9 cellular contexts compared by ENCODE assay signal in the genomic region with DNA sequence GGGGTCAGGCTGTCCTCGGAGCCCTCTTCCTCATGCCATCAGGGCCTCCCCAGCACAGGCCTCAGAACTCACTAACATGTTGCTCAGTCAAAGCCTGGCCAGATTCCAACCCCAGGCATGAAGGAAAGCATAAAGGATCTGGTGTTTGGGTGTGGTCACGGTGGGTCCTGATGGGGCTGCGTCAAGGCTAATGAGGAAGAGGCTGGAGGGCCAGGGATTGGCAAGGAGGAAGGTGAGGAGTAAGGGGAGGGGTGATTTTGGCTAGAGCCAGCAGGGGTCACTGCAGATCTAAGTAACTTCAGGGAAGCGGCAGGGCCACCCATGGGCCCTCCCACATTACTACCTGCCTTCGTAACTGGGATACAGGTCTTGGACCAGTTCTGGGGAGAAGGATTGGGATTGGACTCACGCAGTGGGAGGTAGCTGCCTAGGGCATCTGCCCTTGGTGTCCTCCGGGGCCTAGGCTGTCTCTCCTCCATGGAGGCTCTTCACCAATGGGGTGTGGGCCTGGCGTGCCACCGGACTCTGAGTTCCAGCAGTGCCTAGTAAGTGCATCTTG. TPM values are rescaled to one million over a fixed set of nuclear protein-coding genes. Genes with fewer than 3 reads are reported as not detected.
DNase-seq lines count a peak whose midpoint lies in the region; ATAC-seq, FAIRE-seq and TF ChIP-seq lines count a peak whose summit lies in the region.
"Had no signal": no experiment of that assay in that cellular context is flagged by ENCODE, and none has a peak within 500 bp of the region (broad histone marks: within the 10 kb centered on the region; RNA-seq: fewer than 3 reads in every experiment).

No MANE protein-coding gene starts in this region.

- no peak overlapping the region for H3K4me3 ChIP-seq in CD8-positive, alpha-beta memory T cell (ENCODE audit: low read length)
- H3K4me3 ChIP-seq in retinal pigment epithelial cell (ENCODE audit: low read length) = no peak overlapping the region

- peaks cover 26% of the 10 kb centered on the region for H3K4me1 ChIP-seq in CD8-positive, alpha-beta memory T cell (ENCODE audit: insufficient read depth, low read length)

- no peaks in the 10 kb centered on the region for H3K9me3 Mint-ChIP-seq in CD8-positive, alpha-beta memory T cell
- H3K9me3 Mint-ChIP-seq in glutamatergic neuron (ENCODE audit: unreplicated experiment) = peaks cover 9% of the 10 kb centered on the region
- H3K9me3 Mint-ChIP-seq: T-helper 1 cell treated with Interleukin-12 subunit alpha and Interleukin-12 subunit beta and Interleukin-4 antibody, amounts not matched to agents 30 μg/mL and 1 μg/mL, for 36 hours had no signal

- H3K36me3 Mint-ChIP-seq in CD8-positive, alpha-beta memory T cell = no peaks in the 10 kb centered on the region
- no peaks in the 10 kb centered on the region for H3K36me3 Mint-ChIP-seq in glutamatergic neuron (ENCODE audit: unreplicated experiment)

- peak; percentile 74 for ATAC-seq in GM19351 (IDR thresholded peaks at IDR 0.05; ENCODE audit: unreplicated experiment)

- H3K4me1 Mint-ChIP-seq in CD8-positive, alpha-beta memory T cell = peaks cover 23 to 33% (median 28%) of the 10 kb centered on the region in 3 donors
- H3K4me1 Mint-ChIP-seq in glutamatergic neuron (ENCODE audit: low read depth, unreplicated experiment) = no peaks in the 10 kb centered on the region

- TF ChIP-seq CTCF in RWPE1 (conservative IDR thresholded peaks at IDR 0.05; ENCODE audit: low read depth) = peak; percentile 41
- TF ChIP-seq CTCF in glutamatergic neuron (IDR thresholded peaks at IDR 0.05; ENCODE audit: partially characterized antibody, unreplicated experiment) = peak; percentile 38
- TF ChIP-seq CTCF in retinal pigment epithelial cell (conservative IDR thresholded peaks at IDR 0.05; ENCODE audit: low read depth, low read length) = peak; percentile 80

- no peaks in the 10 kb centered on the region for H3K36me3 ChIP-seq in CD8-positive, alpha-beta memory T cell (ENCODE audit: insufficient read depth, low read length)

- POLR2A ChIA-PET in CD8-positive, alpha-beta memory T cell (lab: Charles Lee) = interaction anchor here (0.6 to 1.3 kb wide), 3 partner anchors 47 to 356 kb away, joined by 3 to 4 read pairs (median 3); no protein-coding TSS in a partner anchor
- POLR2A ChIA-PET in RWPE1 (lab: Yijun Ruan, JAX; ENCODE audit: low non-redundant PET) = interaction anchor here (0.6 to 1.1 kb wide), 2 partner anchors 51 to 56 kb away, joined by 3 read pairs; no protein-coding TSS in a partner anchor

- DNase-seq in CD8-positive, alpha-beta memory T cell = peak; percentile 31 to 76 (median 61)
- DNase-seq in HTR-8/SVneo (ENCODE audit: insufficient read length, low spot score) (peak; percentile 78), RWPE1 (ENCODE audit: low spot score) (peak; percentile 74), glutamatergic neuron (no peak), retinal pigment epithelial cell (ENCODE audit: low read depth) (peak; percentile 43), cerebellar nuclear complex (lab: John Stamatoyannopoulos, UW) (no peak)
- peak; percentile 58 for DNase-seq in activated effector memory CD4-positive, alpha-beta T cell treated with Interleukin-2 at 50 U/mL for 16 hours

- no peak overlapping the region for H3K27ac ChIP-seq in CD8-positive, alpha-beta memory T cell (ENCODE audit: low read depth, low read length)
- peak overlapping the region; percentile 83 for H3K27ac ChIP-seq in RWPE1

- no peaks in the 10 kb centered on the region for H3K27me3 ChIP-seq in CD8-positive, alpha-beta memory T cell (ENCODE audit: insufficient read depth, low read length, poor library complexity, severe bottlenecking)

- H3K4me3 Mint-ChIP-seq in CD8-positive, alpha-beta memory T cell = peak overlapping the region in 2 of 7 donors; percentile 12 to 16
- H3K4me3 Mint-ChIP-seq in glutamatergic neuron (ENCODE audit: unreplicated experiment) = no peak overlapping the region

- no peak for FAIRE-seq in HTR-8/SVneo (lab: Jason Lieb, UNC)

- peaks cover 1 to 3% of the 10 kb centered on the region in 2 donors for H3K27me3 Mint-ChIP-seq in CD8-positive, alpha-beta memory T cell
- H3K27me3 Mint-ChIP-seq in glutamatergic neuron (ENCODE audit: unreplicated experiment) = peaks cover 4% of the 10 kb centered on the region

- no peaks in the 10 kb centered on the region for H3K9me3 ChIP-seq in CD8-positive, alpha-beta memory T cell (ENCODE audit: low read length)

- peak overlapping the region in 5 of 8 donors; percentile 0 to 93 (median 80) for H3K27ac Mint-ChIP-seq in CD8-positive, alpha-beta memory T cell
- no peak overlapping the region for H3K27ac Mint-ChIP-seq in glutamatergic neuron (ENCODE audit: unreplicated experiment)

- CTCF ChIA-PET in CD8-positive, alpha-beta memory T cell (lab: Charles Lee) = interaction anchor here (1.0 to 2.6 kb wide), 8 partner anchors 16 to 362 kb away, joined by 3 to 32 read pairs (median 8); partner anchors contain the start of gene VEGFA
- CTCF ChIA-PET in RWPE1 (lab: Yijun Ruan, JAX) = interaction anchor here (0.6 to 1.6 kb wide), 3 partner anchors 18 to 57 kb away, joined by 3 to 8 read pairs (median 4); no protein-coding TSS in a partner anchor

RNA-seq across cellular contexts. Expression of gene MRPS18A, which starts 36.2 kb away (rescaled TPM):
- total RNA-seq in CD8-positive, alpha-beta memory T cell = 10 to 100 TPM; 60.4 to 60.6 TPM
- 65.2 TPM for polyA plus RNA-seq in CD8-positive, alpha-beta memory T cell
- total RNA-seq in glutamatergic neuron (ENCODE audit: unreplicated experiment) = 27.7 TPM

RNA-seq across cellular contexts. Expression of gene VEGFA, which starts 46.2 kb away (rescaled TPM):
- 10 to 100 TPM; 16.4 to 17.5 TPM for total RNA-seq in CD8-positive, alpha-beta memory T cell
- polyA plus RNA-seq in CD8-positive, alpha-beta memory T cell = not detected
- 21.6 TPM for total RNA-seq in glutamatergic neuron (ENCODE audit: unreplicated experiment)

Comparison
In these comparisons a context has a peak if more than half of its experiments do, and no peak if none do; other contexts are left out.
1. DNase-seq: peak in CD8-positive, alpha-beta memory T cell (5 of 5), HTR-8/SVneo (single experiment), RWPE1 (single experiment), activated effector memory CD4-positive, alpha-beta T cell treated with Interleukin-2 at 50 U/mL for 16 hours (single experiment) and retinal pigment epithelial cell (single experiment); none in glutamatergic neuron (single experiment) and cerebellar nuclear complex (0 of 2).
2. Peak in every context shown above with its lines, with median percentiles within 50 percentile points of each other: CTCF ChIP-seq.